ENCODE assay signal across 10 cellular contexts in the genomic region with DNA sequence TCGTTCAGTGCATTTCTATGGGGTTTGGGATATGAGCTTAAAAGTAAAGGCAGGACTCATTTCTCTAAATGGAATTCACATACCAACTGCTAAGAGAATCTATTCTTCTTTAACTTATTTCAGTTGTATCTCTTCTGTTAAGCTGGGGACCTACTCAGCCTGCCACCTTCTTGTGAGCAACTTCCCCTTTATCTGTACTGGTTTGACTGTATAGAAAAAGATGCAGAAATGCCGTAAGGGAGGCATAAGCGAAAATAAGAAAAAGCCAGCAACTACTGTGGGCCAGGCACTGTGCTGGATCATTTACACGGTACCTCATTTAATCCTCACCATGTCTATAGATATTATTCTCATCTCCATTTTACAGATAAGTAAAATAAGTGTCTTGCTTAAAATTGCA. TPM values are rescaled to one million over a fixed set of nuclear protein-coding genes. Genes with fewer than 3 reads are reported as not detected.
DNase-seq lines count a peak whose midpoint lies in the region; ATAC-seq and TF ChIP-seq lines count a peak whose summit lies in the region.
"Had no signal": no experiment of that assay in that cellular context is flagged by ENCODE, and none has a peak within 500 bp of the region (broad histone marks: within the 10 kb centered on the region; RNA-seq: fewer than 3 reads in every experiment).

No MANE protein-coding gene starts in this region.

- no peak for TF ChIP-seq CTCF in sigmoid colon (IDR thresholded peaks at IDR 0.05)

- no peaks in the 10 kb centered on the region for H3K9me3 ChIP-seq in sigmoid colon
- H3K9me3 ChIP-seq: ovary had no signal

- ATAC-seq in GM19035 (IDR thresholded peaks at IDR 0.05; ENCODE audit: unreplicated experiment) (peak; percentile 86), HG02588 (IDR thresholded peaks at IDR 0.05; ENCODE audit: unreplicated experiment) (peak; percentile 76), HG03439 (IDR thresholded peaks at IDR 0.05; ENCODE audit: unreplicated experiment) (peak; percentile 78)

- TF ChIP-seq EP300 in sigmoid colon (IDR thresholded peaks at IDR 0.05): no peak

- H3K36me3 ChIP-seq in sigmoid colon: no peaks in the 10 kb centered on the region
- H3K36me3 ChIP-seq: ovary had no signal

- H3K4me1 ChIP-seq in sigmoid colon: peaks cover 0 to 89% (median 52%) of the 10 kb centered on the region in 4 donors

- DNase-seq in sigmoid colon (no peak), NCI-H1930 (lab: John Stamatoyannopoulos, UW) (no peak), GF-D8 (lab: John Stamatoyannopoulos, UW) (no peak), T-helper 1 cell (no peak)
- no peak for DNase-seq in activated naive CD4-positive, alpha-beta T cell treated with Interleukin-2 at 50 U/mL for 16 hours
- DNase-seq: NCI-H1694 treated with DMSO at 0.1 percent for 48 hours, ovary had no signal

- intact Hi-C loops in sigmoid colon (cut with DNase I): loop anchor here (5.0 kb wide), 1 partner anchor 37 kb away; a partner anchor contains a TSS

- TF ChIP-seq POLR2A in sigmoid colon (IDR thresholded peaks at IDR 0.05): no peak

- 83 to 91% methylated on average over 4 of the region's 4 CpGs for WGBS in sigmoid colon, 2 donors

- H3K27me3 ChIP-seq in sigmoid colon: no peaks in the 10 kb centered on the region
- H3K27me3 ChIP-seq: ovary had no signal

- peak overlapping the region in 3 of 4 donors; percentile 65 to 75 (median 72) for H3K27ac ChIP-seq in sigmoid colon

- H3K4me3 ChIP-seq in sigmoid colon: no peak overlapping the region
- H3K4me3 ChIP-seq: ovary had no signal

RNA-seq across cellular contexts. Expression of a gene that starts 38.4 kb away (rescaled TPM):
- total RNA-seq in sigmoid colon: 10 to 100 TPM; 39.9 to 61.9 (median 59.8) TPM
- polyA plus RNA-seq in sigmoid colon: 1 to 10 TPM in 2 of 3 donors, under 1 TPM in 1; 0.46 to 3.9 (median 3.0) TPM
